ENCODE assay signal across 2 cellular contexts in the genomic region with DNA sequence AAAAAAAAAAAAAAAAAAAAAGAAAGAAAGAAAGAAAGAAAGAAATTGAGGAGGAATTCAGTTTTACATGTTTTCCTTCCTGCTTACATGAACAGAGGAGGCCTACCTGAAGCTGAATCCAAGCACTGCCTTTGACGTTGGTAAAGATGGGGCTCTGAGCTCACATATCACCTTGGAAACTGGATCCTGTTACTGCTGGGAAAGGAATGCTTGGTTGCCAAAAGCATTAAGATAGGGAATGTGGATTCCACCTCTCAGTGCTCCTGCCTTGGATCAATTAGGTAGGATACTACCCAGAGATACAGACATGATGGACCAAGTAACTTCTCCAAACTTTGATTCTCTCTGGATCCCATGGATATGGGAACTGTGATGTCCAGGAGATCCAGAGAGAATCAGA.
TF ChIP-seq lines count a peak whose summit lies in the region.

No MANE protein-coding gene starts in this region.

TF ChIP-seq in GM23338, 12 proteins besides CTCF, POLR2A, EP300 and RAD21 (continues in another document):
- TF ChIP-seq, protein P1, sequence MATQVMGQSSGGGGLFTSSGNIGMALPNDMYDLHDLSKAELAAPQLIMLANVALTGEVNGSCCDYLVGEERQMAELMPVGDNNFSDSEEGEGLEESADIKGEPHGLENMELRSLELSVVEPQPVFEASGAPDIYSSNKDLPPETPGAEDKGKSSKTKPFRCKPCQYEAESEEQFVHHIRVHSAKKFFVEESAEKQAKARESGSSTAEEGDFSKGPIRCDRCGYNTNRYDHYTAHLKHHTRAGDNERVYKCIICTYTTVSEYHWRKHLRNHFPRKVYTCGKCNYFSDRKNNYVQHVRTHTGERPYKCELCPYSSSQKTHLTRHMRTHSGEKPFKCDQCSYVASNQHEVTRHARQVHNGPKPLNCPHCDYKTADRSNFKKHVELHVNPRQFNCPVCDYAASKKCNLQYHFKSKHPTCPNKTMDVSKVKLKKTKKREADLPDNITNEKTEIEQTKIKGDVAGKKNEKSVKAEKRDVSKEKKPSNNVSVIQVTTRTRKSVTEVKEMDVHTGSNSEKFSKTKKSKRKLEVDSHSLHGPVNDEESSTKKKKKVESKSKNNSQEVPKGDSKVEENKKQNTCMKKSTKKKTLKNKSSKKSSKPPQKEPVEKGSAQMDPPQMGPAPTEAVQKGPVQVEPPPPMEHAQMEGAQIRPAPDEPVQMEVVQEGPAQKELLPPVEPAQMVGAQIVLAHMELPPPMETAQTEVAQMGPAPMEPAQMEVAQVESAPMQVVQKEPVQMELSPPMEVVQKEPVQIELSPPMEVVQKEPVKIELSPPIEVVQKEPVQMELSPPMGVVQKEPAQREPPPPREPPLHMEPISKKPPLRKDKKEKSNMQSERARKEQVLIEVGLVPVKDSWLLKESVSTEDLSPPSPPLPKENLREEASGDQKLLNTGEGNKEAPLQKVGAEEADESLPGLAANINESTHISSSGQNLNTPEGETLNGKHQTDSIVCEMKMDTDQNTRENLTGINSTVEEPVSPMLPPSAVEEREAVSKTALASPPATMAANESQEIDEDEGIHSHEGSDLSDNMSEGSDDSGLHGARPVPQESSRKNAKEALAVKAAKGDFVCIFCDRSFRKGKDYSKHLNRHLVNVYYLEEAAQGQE (IDR thresholded peaks at IDR 0.05; ENCODE audit: unreplicated experiment): no peak
- TF ChIP-seq EZH2 (IDR thresholded peaks at IDR 0.05; ENCODE audit: low read depth, unreplicated experiment): no peak
- no peak for TF ChIP-seq EZH2phosphoT487 (IDR thresholded peaks at IDR 0.05; ENCODE audit: unreplicated experiment)
- TF ChIP-seq ZNF331 (CRISPR knock-in tag; IDR thresholded peaks at IDR 0.05; ENCODE audit: low read depth): no peak
- no peak for TF ChIP-seq POLR2AphosphoS5 (IDR thresholded peaks at IDR 0.05; ENCODE audit: low read depth)
- TF ChIP-seq, protein P2, sequence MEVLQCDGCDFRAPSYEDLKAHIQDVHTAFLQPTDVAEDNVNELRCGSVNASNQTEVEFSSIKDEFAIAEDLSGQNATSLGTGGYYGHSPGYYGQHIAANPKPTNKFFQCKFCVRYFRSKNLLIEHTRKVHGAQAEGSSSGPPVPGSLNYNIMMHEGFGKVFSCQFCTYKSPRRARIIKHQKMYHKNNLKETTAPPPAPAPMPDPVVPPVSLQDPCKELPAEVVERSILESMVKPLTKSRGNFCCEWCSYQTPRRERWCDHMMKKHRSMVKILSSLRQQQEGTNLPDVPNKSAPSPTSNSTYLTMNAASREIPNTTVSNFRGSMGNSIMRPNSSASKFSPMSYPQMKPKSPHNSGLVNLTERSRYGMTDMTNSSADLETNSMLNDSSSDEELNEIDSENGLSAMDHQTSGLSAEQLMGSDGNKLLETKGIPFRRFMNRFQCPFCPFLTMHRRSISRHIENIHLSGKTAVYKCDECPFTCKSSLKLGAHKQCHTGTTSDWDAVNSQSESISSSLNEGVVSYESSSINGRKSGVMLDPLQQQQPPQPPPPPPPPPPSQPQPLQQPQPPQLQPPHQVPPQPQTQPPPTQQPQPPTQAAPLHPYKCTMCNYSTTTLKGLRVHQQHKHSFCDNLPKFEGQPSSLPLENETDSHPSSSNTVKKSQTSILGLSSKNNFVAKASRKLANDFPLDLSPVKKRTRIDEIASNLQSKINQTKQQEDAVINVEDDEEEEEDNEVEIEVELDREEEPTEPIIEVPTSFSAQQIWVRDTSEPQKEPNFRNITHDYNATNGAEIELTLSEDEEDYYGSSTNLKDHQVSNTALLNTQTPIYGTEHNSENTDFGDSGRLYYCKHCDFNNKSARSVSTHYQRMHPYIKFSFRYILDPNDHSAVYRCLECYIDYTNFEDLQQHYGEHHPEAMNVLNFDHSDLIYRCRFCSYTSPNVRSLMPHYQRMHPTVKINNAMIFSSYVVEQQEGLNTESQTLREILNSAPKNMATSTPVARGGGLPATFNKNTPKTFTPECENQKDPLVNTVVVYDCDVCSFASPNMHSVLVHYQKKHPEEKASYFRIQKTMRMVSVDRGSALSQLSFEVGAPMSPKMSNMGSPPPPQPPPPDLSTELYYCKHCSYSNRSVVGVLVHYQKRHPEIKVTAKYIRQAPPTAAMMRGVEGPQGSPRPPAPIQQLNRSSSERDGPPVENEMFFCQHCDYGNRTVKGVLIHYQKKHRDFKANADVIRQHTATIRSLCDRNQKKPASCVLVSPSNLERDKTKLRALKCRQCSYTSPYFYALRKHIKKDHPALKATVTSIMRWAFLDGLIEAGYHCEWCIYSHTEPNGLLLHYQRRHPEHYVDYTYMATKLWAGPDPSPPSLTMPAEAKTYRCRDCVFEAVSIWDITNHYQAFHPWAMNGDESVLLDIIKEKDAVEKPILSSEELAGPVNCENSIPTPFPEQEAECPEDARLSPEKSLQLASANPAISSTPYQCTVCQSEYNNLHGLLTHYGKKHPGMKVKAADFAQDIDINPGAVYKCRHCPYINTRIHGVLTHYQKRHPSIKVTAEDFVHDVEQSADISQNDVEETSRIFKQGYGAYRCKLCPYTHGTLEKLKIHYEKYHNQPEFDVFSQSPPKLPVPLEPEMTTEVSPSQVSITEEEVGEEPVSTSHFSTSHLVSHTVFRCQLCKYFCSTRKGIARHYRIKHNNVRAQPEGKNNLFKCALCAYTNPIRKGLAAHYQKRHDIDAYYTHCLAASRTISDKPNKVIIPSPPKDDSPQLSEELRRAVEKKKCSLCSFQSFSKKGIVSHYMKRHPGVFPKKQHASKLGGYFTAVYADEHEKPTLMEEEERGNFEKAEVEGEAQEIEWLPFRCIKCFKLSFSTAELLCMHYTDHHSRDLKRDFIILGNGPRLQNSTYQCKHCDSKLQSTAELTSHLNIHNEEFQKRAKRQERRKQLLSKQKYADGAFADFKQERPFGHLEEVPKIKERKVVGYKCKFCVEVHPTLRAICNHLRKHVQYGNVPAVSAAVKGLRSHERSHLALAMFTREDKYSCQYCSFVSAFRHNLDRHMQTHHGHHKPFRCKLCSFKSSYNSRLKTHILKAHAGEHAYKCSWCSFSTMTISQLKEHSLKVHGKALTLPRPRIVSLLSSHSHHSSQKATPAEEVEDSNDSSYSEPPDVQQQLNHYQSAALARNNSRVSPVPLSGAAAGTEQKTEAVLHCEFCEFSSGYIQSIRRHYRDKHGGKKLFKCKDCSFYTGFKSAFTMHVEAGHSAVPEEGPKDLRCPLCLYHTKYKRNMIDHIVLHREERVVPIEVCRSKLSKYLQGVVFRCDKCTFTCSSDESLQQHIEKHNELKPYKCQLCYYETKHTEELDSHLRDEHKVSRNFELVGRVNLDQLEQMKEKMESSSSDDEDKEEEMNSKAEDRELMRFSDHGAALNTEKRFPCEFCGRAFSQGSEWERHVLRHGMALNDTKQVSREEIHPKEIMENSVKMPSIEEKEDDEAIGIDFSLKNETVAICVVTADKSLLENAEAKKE (CRISPR knock-in tag; IDR thresholded peaks at IDR 0.05): no peak
- TF ChIP-seq CREB1 (CRISPR knock-in tag; IDR thresholded peaks at IDR 0.05; ENCODE audit: low read depth): no peak
- no peak for TF ChIP-seq STAT1 (IDR thresholded peaks at IDR 0.05; ENCODE audit: unreplicated experiment)
- TF ChIP-seq, protein P3, sequence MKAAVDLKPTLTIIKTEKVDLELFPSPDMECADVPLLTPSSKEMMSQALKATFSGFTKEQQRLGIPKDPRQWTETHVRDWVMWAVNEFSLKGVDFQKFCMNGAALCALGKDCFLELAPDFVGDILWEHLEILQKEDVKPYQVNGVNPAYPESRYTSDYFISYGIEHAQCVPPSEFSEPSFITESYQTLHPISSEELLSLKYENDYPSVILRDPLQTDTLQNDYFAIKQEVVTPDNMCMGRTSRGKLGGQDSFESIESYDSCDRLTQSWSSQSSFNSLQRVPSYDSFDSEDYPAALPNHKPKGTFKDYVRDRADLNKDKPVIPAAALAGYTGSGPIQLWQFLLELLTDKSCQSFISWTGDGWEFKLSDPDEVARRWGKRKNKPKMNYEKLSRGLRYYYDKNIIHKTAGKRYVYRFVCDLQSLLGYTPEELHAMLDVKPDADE (IDR thresholded peaks at IDR 0.05): no peak
- no peak for TF ChIP-seq ZNF114 (CRISPR knock-in tag; IDR thresholded peaks at IDR 0.05)

TF ChIP-seq in H1, 55 proteins besides CTCF, POLR2A, EP300 and RAD21 (continued from another document):
- TF ChIP-seq TEAD4 (IDR thresholded peaks at IDR 0.05; ENCODE audit: low read depth, low read length) (no peak), CTBP2 (IDR thresholded peaks at IDR 0.05; ENCODE audit: borderline replicate concordance, insufficient read depth, insufficient read length, low read length) (no peak), KDM5A (IDR thresholded peaks at IDR 0.05; ENCODE audit: low read length) (no peak), SIX5 (IDR thresholded peaks at IDR 0.05; ENCODE audit: low read depth, low read length) (no peak), JUND (IDR thresholded peaks at IDR 0.05; ENCODE audit: low read length) (no peak), TAF1 (IDR thresholded peaks at IDR 0.05; ENCODE audit: low read depth, low read length) (no peak), CHD2 (IDR thresholded peaks at IDR 0.05; ENCODE audit: low read length) (no peak)
- TF ChIP-seq, protein P4, sequence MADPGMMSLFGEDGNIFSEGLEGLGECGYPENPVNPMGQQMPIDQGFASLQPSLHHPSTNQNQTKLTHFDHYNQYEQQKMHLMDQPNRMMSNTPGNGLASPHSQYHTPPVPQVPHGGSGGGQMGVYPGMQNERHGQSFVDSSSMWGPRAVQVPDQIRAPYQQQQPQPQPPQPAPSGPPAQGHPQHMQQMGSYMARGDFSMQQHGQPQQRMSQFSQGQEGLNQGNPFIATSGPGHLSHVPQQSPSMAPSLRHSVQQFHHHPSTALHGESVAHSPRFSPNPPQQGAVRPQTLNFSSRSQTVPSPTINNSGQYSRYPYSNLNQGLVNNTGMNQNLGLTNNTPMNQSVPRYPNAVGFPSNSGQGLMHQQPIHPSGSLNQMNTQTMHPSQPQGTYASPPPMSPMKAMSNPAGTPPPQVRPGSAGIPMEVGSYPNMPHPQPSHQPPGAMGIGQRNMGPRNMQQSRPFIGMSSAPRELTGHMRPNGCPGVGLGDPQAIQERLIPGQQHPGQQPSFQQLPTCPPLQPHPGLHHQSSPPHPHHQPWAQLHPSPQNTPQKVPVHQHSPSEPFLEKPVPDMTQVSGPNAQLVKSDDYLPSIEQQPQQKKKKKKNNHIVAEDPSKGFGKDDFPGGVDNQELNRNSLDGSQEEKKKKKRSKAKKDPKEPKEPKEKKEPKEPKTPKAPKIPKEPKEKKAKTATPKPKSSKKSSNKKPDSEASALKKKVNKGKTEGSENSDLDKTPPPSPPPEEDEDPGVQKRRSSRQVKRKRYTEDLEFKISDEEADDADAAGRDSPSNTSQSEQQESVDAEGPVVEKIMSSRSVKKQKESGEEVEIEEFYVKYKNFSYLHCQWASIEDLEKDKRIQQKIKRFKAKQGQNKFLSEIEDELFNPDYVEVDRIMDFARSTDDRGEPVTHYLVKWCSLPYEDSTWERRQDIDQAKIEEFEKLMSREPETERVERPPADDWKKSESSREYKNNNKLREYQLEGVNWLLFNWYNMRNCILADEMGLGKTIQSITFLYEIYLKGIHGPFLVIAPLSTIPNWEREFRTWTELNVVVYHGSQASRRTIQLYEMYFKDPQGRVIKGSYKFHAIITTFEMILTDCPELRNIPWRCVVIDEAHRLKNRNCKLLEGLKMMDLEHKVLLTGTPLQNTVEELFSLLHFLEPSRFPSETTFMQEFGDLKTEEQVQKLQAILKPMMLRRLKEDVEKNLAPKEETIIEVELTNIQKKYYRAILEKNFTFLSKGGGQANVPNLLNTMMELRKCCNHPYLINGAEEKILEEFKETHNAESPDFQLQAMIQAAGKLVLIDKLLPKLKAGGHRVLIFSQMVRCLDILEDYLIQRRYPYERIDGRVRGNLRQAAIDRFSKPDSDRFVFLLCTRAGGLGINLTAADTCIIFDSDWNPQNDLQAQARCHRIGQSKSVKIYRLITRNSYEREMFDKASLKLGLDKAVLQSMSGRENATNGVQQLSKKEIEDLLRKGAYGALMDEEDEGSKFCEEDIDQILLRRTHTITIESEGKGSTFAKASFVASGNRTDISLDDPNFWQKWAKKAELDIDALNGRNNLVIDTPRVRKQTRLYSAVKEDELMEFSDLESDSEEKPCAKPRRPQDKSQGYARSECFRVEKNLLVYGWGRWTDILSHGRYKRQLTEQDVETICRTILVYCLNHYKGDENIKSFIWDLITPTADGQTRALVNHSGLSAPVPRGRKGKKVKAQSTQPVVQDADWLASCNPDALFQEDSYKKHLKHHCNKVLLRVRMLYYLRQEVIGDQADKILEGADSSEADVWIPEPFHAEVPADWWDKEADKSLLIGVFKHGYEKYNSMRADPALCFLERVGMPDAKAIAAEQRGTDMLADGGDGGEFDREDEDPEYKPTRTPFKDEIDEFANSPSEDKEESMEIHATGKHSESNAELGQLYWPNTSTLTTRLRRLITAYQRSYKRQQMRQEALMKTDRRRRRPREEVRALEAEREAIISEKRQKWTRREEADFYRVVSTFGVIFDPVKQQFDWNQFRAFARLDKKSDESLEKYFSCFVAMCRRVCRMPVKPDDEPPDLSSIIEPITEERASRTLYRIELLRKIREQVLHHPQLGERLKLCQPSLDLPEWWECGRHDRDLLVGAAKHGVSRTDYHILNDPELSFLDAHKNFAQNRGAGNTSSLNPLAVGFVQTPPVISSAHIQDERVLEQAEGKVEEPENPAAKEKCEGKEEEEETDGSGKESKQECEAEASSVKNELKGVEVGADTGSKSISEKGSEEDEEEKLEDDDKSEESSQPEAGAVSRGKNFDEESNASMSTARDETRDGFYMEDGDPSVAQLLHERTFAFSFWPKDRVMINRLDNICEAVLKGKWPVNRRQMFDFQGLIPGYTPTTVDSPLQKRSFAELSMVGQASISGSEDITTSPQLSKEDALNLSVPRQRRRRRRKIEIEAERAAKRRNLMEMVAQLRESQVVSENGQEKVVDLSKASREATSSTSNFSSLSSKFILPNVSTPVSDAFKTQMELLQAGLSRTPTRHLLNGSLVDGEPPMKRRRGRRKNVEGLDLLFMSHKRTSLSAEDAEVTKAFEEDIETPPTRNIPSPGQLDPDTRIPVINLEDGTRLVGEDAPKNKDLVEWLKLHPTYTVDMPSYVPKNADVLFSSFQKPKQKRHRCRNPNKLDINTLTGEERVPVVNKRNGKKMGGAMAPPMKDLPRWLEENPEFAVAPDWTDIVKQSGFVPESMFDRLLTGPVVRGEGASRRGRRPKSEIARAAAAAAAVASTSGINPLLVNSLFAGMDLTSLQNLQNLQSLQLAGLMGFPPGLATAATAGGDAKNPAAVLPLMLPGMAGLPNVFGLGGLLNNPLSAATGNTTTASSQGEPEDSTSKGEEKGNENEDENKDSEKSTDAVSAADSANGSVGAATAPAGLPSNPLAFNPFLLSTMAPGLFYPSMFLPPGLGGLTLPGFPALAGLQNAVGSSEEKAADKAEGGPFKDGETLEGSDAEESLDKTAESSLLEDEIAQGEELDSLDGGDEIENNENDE (IDR thresholded peaks at IDR 0.05; ENCODE audit: insufficient replicate concordance, low read length): no peak
TF ChIP-seq in H1: peak in this region for 0.
